ENCODE assay signal across 8 cellular contexts in the genomic region with DNA sequence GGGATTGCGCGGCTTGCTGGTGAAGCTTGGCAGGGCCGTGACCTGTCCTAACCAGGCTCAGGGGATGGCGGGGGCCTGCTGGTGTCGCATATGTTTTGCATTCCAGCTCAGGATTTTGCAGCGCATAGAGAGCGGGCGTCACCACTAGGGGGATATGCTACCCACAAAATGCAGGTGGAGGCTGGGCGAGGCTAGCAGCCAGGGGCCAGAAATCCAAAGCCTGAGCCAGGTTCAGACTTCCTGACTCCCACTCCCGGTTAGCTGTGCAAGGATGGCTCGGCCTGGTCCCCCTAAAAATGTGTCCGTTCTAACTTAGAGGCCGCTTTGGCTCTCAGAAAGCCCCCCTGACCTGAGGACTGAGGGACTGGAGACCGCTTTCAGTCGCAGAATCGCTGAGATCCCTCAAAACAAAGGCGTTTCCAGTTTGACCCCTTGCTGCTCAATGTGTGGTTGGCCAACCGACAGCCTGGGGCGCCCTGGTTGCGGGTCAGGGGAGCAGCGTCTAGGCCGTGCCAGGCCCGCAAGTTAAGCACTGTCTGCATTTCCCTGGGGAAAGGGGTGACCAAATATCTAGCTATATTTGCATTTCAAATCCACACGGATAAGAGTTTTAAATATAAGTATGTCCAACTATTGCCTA.
DNase-seq lines count a peak whose midpoint lies in the region; ATAC-seq and TF ChIP-seq lines count a peak whose summit lies in the region.

No MANE protein-coding gene starts in this region.

- intact Hi-C loops in OCI-LY7 (cut with micrococcal nuclease; ENCODE audit: unreplicated experiment): loop anchor here (1.0 to 10.0 kb wide), 4 partner anchors 70 to 462 kb away; no protein-coding TSS in a partner anchor

- peaks cover 27 to 42% of the 10 kb centered on the region in 2 donors for H3K4me1 Mint-ChIP-seq in effector memory CD8-positive, alpha-beta T cell (ENCODE audit: low read depth in 2 of 2)

- H3K36me3 Mint-ChIP-seq in effector memory CD8-positive, alpha-beta T cell (ENCODE audit: insufficient read depth): peaks cover 33% of the 10 kb centered on the region

- no peaks in the 10 kb centered on the region for H3K9me2 ChIP-seq in OCI-LY7 (ENCODE audit: insufficient read depth, low read length)

- no TSS peak for BruUV-seq in OCI-LY7 (replicated peaks; lab: Mats Ljungman, UMichigan)

- H2AFZ ChIP-seq in OCI-LY7 (ENCODE audit: low read length): peak overlapping the region; percentile 91

- peak overlapping the region; percentile 94 to 99 for H3K27ac Mint-ChIP-seq in effector memory CD8-positive, alpha-beta T cell

- H3K4me1 ChIP-seq in OCI-LY7 (ENCODE audit: insufficient read depth, low read length, poor library complexity, severe bottlenecking): peaks cover 19% of the 10 kb centered on the region

- peaks cover 37% of the 10 kb centered on the region for H3K79me2 ChIP-seq in OCI-LY7 (ENCODE audit: insufficient read depth, low read depth, low read length)

- H4K20me1 ChIP-seq in OCI-LY7 (ENCODE audit: insufficient read depth, low read length): no peaks in the 10 kb centered on the region

- peak overlapping the region; percentile 73 for H3K27ac ChIP-seq in OCI-LY7 (ENCODE audit: low read depth, low read length, poor library complexity, severe bottlenecking)

- POLR2A ChIA-PET in OCI-LY7 (lab: Charles Lee): interaction anchor here (0.6 to 1.7 kb wide), 5 partner anchors 13 to 67 kb away, joined by 3 to 4 read pairs (median 3); no protein-coding TSS in a partner anchor

- no peaks in the 10 kb centered on the region for H3K9me3 ChIP-seq in OCI-LY7 (ENCODE audit: low read length)

- H3K27me3 Mint-ChIP-seq in effector memory CD8-positive, alpha-beta T cell: no peaks in the 10 kb centered on the region

- TF ChIP-seq CTCF in OCI-LY7 (conservative IDR thresholded peaks at IDR 0.05; ENCODE audit: low read length): peak; percentile 70

- H3K36me3 ChIP-seq in OCI-LY7 (ENCODE audit: insufficient read depth, low read length): no peaks in the 10 kb centered on the region; the same call in 1 of the 2 replicates

- DNase-seq in OCI-LY7 (ENCODE audit: low spot score) (peak; percentile 73), skeletal muscle cell (ENCODE audit: low read depth) (no peak), NCI-H1048 (lab: John Stamatoyannopoulos, UW) (no peak), NCI-H1436 treated with DMSO at 0.1 percent for 48 hours (lab: John Stamatoyannopoulos, UW) (no peak)
- peak; percentile 40 to 66 (median 49) for DNase-seq in effector memory CD8-positive, alpha-beta T cell

- H3K4me2 ChIP-seq in OCI-LY7 (ENCODE audit: low read length): peak overlapping the region; percentile 84

- ATAC-seq in GM21447 (IDR thresholded peaks at IDR 0.05; ENCODE audit: unreplicated experiment): peak; percentile 34
- no peak for ATAC-seq in effector memory CD8-positive, alpha-beta T cell (replicated peaks)
- ATAC-seq in HG03457 (IDR thresholded peaks at IDR 0.05; ENCODE audit: unreplicated experiment): no peak
- no peak for ATAC-seq in HG03097 (IDR thresholded peaks at IDR 0.05; ENCODE audit: low FRiP score, unreplicated experiment)

- H3K4me3 Mint-ChIP-seq in effector memory CD8-positive, alpha-beta T cell: peak overlapping the region; percentile 95 to 100

- H3K4me3 ChIP-seq in OCI-LY7 (ENCODE audit: low read depth, low read length, poor library complexity, severe bottlenecking) (peak overlapping the region; percentile 93), skeletal muscle cell (ENCODE audit: low read depth, low read length) (peak overlapping the region; percentile 71)

- H3K9me3 Mint-ChIP-seq in effector memory CD8-positive, alpha-beta T cell: no peaks in the 10 kb centered on the region

- CTCF ChIA-PET in OCI-LY7 (lab: Charles Lee; ENCODE audit: unreplicated experiment): interaction anchor here (0.5 to 1.2 kb wide), 2 partner anchors 69 to 363 kb away, joined by 4 read pairs; no protein-coding TSS in a partner anchor

Comparison
In these comparisons a context has a peak if more than half of its experiments do, and no peak if none do; other contexts are left out.
1. DNase-seq: peak in OCI-LY7 (single experiment) and effector memory CD8-positive, alpha-beta T cell (3 of 3); none in skeletal muscle cell (single experiment), NCI-H1048 (single experiment) and NCI-H1436 treated with DMSO at 0.1 percent for 48 hours (single experiment).